Comparison of ENCODE assay signal across 20 cellular contexts in genomic region chr5:95717439-95717838, GRCh38. TPM values are rescaled to one million over a fixed set of nuclear protein-coding genes. Genes with fewer than 3 reads are reported as not detected.
"Had no signal": no experiment of that assay in that cellular context is flagged by ENCODE, and none has a peak within 500 bp of the region (broad histone marks: within the 10 kb centered on the region; RNA-seq: fewer than 3 reads in every experiment).

No MANE protein-coding gene starts in this region.

- ATAC-seq: PC-3 had no signal

- H3K27me3 ChIP-seq: adrenal gland had no signal

- H3K4me3 ChIP-seq: adrenal gland had no signal

- H3K27ac ChIP-seq: adrenal gland, KMS-11, WERI-Rb-1 had no signal

- H3K36me3 ChIP-seq: adrenal gland, WERI-Rb-1 had no signal

- H3K4me3 Mint-ChIP-seq: activated CD4-positive, alpha-beta T cell treated with anti-CD3 and anti-CD28 coated beads for 36 hours; activated CD8-positive, alpha-beta T cell treated with anti-CD3 and anti-CD28 coated beads, Interleukin-2, amount 10 ng/mL, durations not matched to agents 7 days and 5 days; activated naive CD8-positive, alpha-beta T cell treated with anti-CD3 and anti-CD28 coated beads, Interleukin-2, amount 10 ng/mL, durations not matched to agents 7 days and 5 days had no signal

- H3K27ac Mint-ChIP-seq: activated CD4-positive, alpha-beta T cell treated with anti-CD3 and anti-CD28 coated beads for 36 hours; activated CD8-positive, alpha-beta T cell treated with anti-CD3 and anti-CD28 coated beads, Interleukin-2, amount 10 ng/mL, durations not matched to agents 7 days and 5 days; activated naive CD8-positive, alpha-beta T cell treated with anti-CD3 and anti-CD28 coated beads, Interleukin-2, amount 10 ng/mL, durations not matched to agents 7 days and 5 days had no signal

- H3K9me3 ChIP-seq: adrenal gland had no signal

- DNase-seq: activated CD4-positive, alpha-beta T cell treated with anti-CD3 and anti-CD28 coated beads for 36 hours; activated CD4-positive, alpha-beta T cell treated with anti-CD3 and anti-CD28 coated beads, Interleukin-2, amount 50 U/mL, for 4 hours; activated CD8-positive, alpha-beta memory T cell treated with anti-CD3 and anti-CD28 coated beads, Interleukin-2, amount 50 U/mL, for 48 hours; activated CD8-positive, alpha-beta T cell treated with anti-CD3 and anti-CD28 coated beads, Interleukin-2, amount 10 ng/mL, durations not matched to agents 7 days and 5 days; activated naive CD4-positive, alpha-beta T cell treated with anti-CD3 and anti-CD28 coated beads, Interleukin-2, amount 50 U/mL, for 16 hours; activated naive CD8-positive, alpha-beta T cell treated with anti-CD3 and anti-CD28 coated beads, Interleukin-2, amount 10 ng/mL, durations not matched to agents 7 days and 5 days; activated T-cell treated with anti-CD3 and anti-CD28 coated beads, Interleukin-2, amount 50 U/mL, for 1 hour; adrenal gland; anterior cingulate cortex; caudate nucleus; NCI-H1105; NCI-H1436; NCI-H1694 treated with DMSO at 0.1 percent for 48 hours; NCI-H2029 treated with DMSO at 0.1 percent for 48 hours; NCI-H510A treated with DMSO at 0.1 percent for 48 hours; NCI-H69; PC-3; WERI-Rb-1 had no signal

RNA-seq across cellular contexts. Expression of gene SPATA9, which starts 34.6 kb away (rescaled TPM):
- total RNA-seq: activated CD4-positive, alpha-beta T cell treated with anti-CD3 and anti-CD28 coated beads for 36 hours; activated CD8-positive, alpha-beta T cell treated with anti-CD3 and anti-CD28 coated beads, Interleukin-2, amount 10 ng/mL, durations not matched to agents 7 days and 5 days; activated naive CD8-positive, alpha-beta T cell treated with anti-CD3 and anti-CD28 coated beads, Interleukin-2, amount 10 ng/mL, durations not matched to agents 7 days and 5 days; PC-3; T-helper 2 cell treated with Interferon-gamma antibody and Interleukin-4, amounts not matched to agents 100 ng/mL and 5 ng/mL, for 36 hours had no signal
